ENCODE assay signal across 15 cellular contexts in genomic region chr6:24982231-24982630, GRCh38. TPM values are rescaled to one million over a fixed set of nuclear protein-coding genes. Genes with fewer than 3 reads are reported as not detected.
DNase-seq lines count a peak whose midpoint lies in the region; ATAC-seq and TF ChIP-seq lines count a peak whose summit lies in the region.
"Had no signal": no experiment of that assay in that cellular context is flagged by ENCODE, and none has a peak within 500 bp of the region (broad histone marks: within the 10 kb centered on the region; RNA-seq: fewer than 3 reads in every experiment).

No MANE protein-coding gene starts in this region.

- no peak for DNase-seq in activated CD8-positive, alpha-beta T cell treated with anti-CD3 and anti-CD28 coated beads for 36 hours
- DNase-seq in activated CD8-positive, alpha-beta T cell treated with anti-CD3 and anti-CD28 coated beads, Interleukin-2, amount 10 ng/mL, durations not matched to agents 7 days and 5 days = no peak
- DNase-seq in T-cell (no peak), foreskin melanocyte (peak; percentile 56), type B pancreatic cell (ENCODE audit: extremely low spot score, unreplicated experiment) (no peak), PC-3 (no peak)
- no peak for DNase-seq in T-helper 2 cell treated with Interferon-gamma antibody and Interleukin-4, amounts not matched to agents 5 μg/mL and 100 μg/mL, for 36 hours (ENCODE audit: low spot score)
- DNase-seq: activated naive CD4-positive, alpha-beta T cell treated with anti-CD3 and anti-CD28 coated beads for 36 hours; NCI-H146; NCI-H69 had no signal

- H3K4me1 Mint-ChIP-seq in activated CD8-positive, alpha-beta T cell treated with anti-CD3 and anti-CD28 coated beads for 36 hours (ENCODE audit: low read depth) = peaks cover 53% of the 10 kb centered on the region
- H3K4me1 Mint-ChIP-seq in activated CD8-positive, alpha-beta T cell treated with anti-CD3 and anti-CD28 coated beads, Interleukin-2, amount 10 ng/mL, durations not matched to agents 7 days and 5 days (ENCODE audit: low read depth) = peaks cover 20% of the 10 kb centered on the region
- peaks cover 76 to 82% (median 79%) of the 10 kb centered on the region in 3 donors for H3K4me1 Mint-ChIP-seq in T-cell
- H3K4me1 Mint-ChIP-seq in type B pancreatic cell (ENCODE audit: unreplicated experiment) = peaks cover 31% of the 10 kb centered on the region
- H3K4me1 Mint-ChIP-seq in T-helper 2 cell treated with Interferon-gamma antibody and Interleukin-4, amounts not matched to agents 5 μg/mL and 100 μg/mL, for 36 hours (ENCODE audit: low read depth) = peaks cover 36% of the 10 kb centered on the region

- no peaks in the 10 kb centered on the region for H4K20me1 ChIP-seq in PC-3 (ENCODE audit: low read length)

- BruUV-seq in PC-3 (replicated peaks; lab: Mats Ljungman, UMichigan) = no TSS peak

- peak; percentile 41 for ATAC-seq in activated CD8-positive, alpha-beta T cell treated with anti-CD3 and anti-CD28 coated beads for 36 hours
- no peak for ATAC-seq in activated CD8-positive, alpha-beta T cell treated with anti-CD3 and anti-CD28 coated beads, Interleukin-2, amount 10 ng/mL, durations not matched to agents 7 days and 5 days
- no peak for ATAC-seq in T-cell (replicated peaks in 1 of 4)
- no peak for ATAC-seq in PC-3
- ATAC-seq in GM21825 (IDR thresholded peaks at IDR 0.05; ENCODE audit: unreplicated experiment) = no peak

- no peaks in the 10 kb centered on the region for H3F3A ChIP-seq in PC-3 (ENCODE audit: low read length, unreplicated experiment)

- peaks cover 2% of the 10 kb centered on the region for H3K9me3 Mint-ChIP-seq in activated CD8-positive, alpha-beta T cell treated with anti-CD3 and anti-CD28 coated beads for 36 hours
- peaks cover 12% of the 10 kb centered on the region for H3K9me3 Mint-ChIP-seq in activated CD8-positive, alpha-beta T cell treated with anti-CD3 and anti-CD28 coated beads, Interleukin-2, amount 10 ng/mL, durations not matched to agents 7 days and 5 days (ENCODE audit: insufficient read depth)
- peaks cover 0 to 5% (median 0%) of the 10 kb centered on the region in 3 donors for H3K9me3 Mint-ChIP-seq in T-cell
- peaks cover 5% of the 10 kb centered on the region for H3K9me3 Mint-ChIP-seq in type B pancreatic cell
- H3K9me3 Mint-ChIP-seq in T-helper 2 cell treated with Interferon-gamma antibody and Interleukin-4, amounts not matched to agents 5 μg/mL and 100 μg/mL, for 36 hours = peaks cover 10% of the 10 kb centered on the region
- H3K9me3 Mint-ChIP-seq: activated naive CD4-positive, alpha-beta T cell treated with anti-CD3 and anti-CD28 coated beads for 36 hours; central memory CD8-positive, alpha-beta T cell; IgD-negative memory B cell had no signal

- H3K4me1 ChIP-seq in PC-3 (ENCODE audit: insufficient read depth, low read length) = no peaks in the 10 kb centered on the region

- POLR2A ChIA-PET in activated CD8-positive, alpha-beta T cell treated with anti-CD3 and anti-CD28 coated beads for 36 hours (lab: Charles Lee) = interaction anchor here (0.9 to 3.3 kb wide), 6 partner anchors 8 to 115 kb away, joined by 3 to 18 read pairs (median 4); no protein-coding TSS in a partner anchor
- POLR2A ChIA-PET in activated CD8-positive, alpha-beta T cell treated with anti-CD3 and anti-CD28 coated beads, Interleukin-2, amount 10 ng/mL, durations not matched to agents 7 days and 5 days (lab: Charles Lee) = interaction anchor here (1.1 kb wide), 1 partner anchor 9 kb away, joined by 3 read pairs; no protein-coding TSS in a partner anchor
- POLR2A ChIA-PET in T-cell (lab: Charles Lee) (interaction anchor here (0.5 to 0.7 kb wide), 3 partner anchors 22 to 146 kb away, joined by 3 to 6 read pairs (median 3); no protein-coding TSS in a partner anchor), PC-3 (lab: Charles Lee; ENCODE audit: unreplicated experiment) (no interaction called here)

- intact Hi-C loops in activated CD8-positive, alpha-beta T cell treated with anti-CD3 and anti-CD28 coated beads for 36 hours (cut with micrococcal nuclease) = no loop called here
- intact Hi-C loops in PC-3 (cut with micrococcal nuclease) = no loop called here

- H3K4me2 ChIP-seq in PC-3 (ENCODE audit: low read length) = no peak overlapping the region

- no peak for TF ChIP-seq CTCF in activated CD8-positive, alpha-beta T cell treated with anti-CD3 and anti-CD28 coated beads for 36 hours (IDR thresholded peaks at IDR 0.05)
- no peak for TF ChIP-seq CTCF in type B pancreatic cell (conservative IDR thresholded peaks at IDR 0.05)
- no peak for TF ChIP-seq CTCF in PC-3 (conservative IDR thresholded peaks at IDR 0.05; ENCODE audit: low read depth, low read length)

- H3K9me2 ChIP-seq in PC-3 (replicated peaks; ENCODE audit: low read length) = no peaks in the 10 kb centered on the region

- H3K9me3 ChIP-seq in PC-3 (ENCODE audit: low read length) = no peaks in the 10 kb centered on the region

- H3K4me3 ChIP-seq in PC-3 (ENCODE audit: low read length) = no peak overlapping the region
- H3K4me3 ChIP-seq: lung had no signal

- H3K27ac Mint-ChIP-seq in activated CD8-positive, alpha-beta T cell treated with anti-CD3 and anti-CD28 coated beads for 36 hours = no peak overlapping the region
- no peak overlapping the region for H3K27ac Mint-ChIP-seq in activated CD8-positive, alpha-beta T cell treated with anti-CD3 and anti-CD28 coated beads, Interleukin-2, amount 10 ng/mL, durations not matched to agents 7 days and 5 days
- H3K27ac Mint-ChIP-seq in T-cell (peak overlapping the region; percentile 23 to 60), type B pancreatic cell (peak overlapping the region; percentile 43)
- H3K27ac Mint-ChIP-seq in T-helper 2 cell treated with Interferon-gamma antibody and Interleukin-4, amounts not matched to agents 5 μg/mL and 100 μg/mL, for 36 hours = no peak overlapping the region
- H3K27ac Mint-ChIP-seq: activated naive CD4-positive, alpha-beta T cell treated with anti-CD3 and anti-CD28 coated beads for 36 hours; IgD-negative memory B cell had no signal

- H3K79me2 ChIP-seq in PC-3 (ENCODE audit: low read length) = no peaks in the 10 kb centered on the region

- no peak overlapping the region for H3K4me3 Mint-ChIP-seq in activated CD8-positive, alpha-beta T cell treated with anti-CD3 and anti-CD28 coated beads for 36 hours
- no peak overlapping the region for H3K4me3 Mint-ChIP-seq in activated CD8-positive, alpha-beta T cell treated with anti-CD3 and anti-CD28 coated beads, Interleukin-2, amount 10 ng/mL, durations not matched to agents 7 days and 5 days
- H3K4me3 Mint-ChIP-seq in T-cell = no peak overlapping the region
- H3K4me3 Mint-ChIP-seq in type B pancreatic cell = no peak overlapping the region
- no peak overlapping the region for H3K4me3 Mint-ChIP-seq in T-helper 2 cell treated with Interferon-gamma antibody and Interleukin-4, amounts not matched to agents 5 μg/mL and 100 μg/mL, for 36 hours
- H3K4me3 Mint-ChIP-seq: activated naive CD4-positive, alpha-beta T cell treated with anti-CD3 and anti-CD28 coated beads for 36 hours; central memory CD8-positive, alpha-beta T cell; IgD-negative memory B cell had no signal

- no peak overlapping the region for H3K27ac ChIP-seq in PC-3 (ENCODE audit: low read length)

- H3K9ac ChIP-seq in PC-3 (ENCODE audit: low read length) = no peak overlapping the region

- H2AFZ ChIP-seq in PC-3 (ENCODE audit: low read length) = no peak overlapping the region

- no peaks in the 10 kb centered on the region for H3K27me3 Mint-ChIP-seq in activated CD8-positive, alpha-beta T cell treated with anti-CD3 and anti-CD28 coated beads for 36 hours
- no peaks in the 10 kb centered on the region for H3K27me3 Mint-ChIP-seq in activated CD8-positive, alpha-beta T cell treated with anti-CD3 and anti-CD28 coated beads, Interleukin-2, amount 10 ng/mL, durations not matched to agents 7 days and 5 days (ENCODE audit: low read depth)
- H3K27me3 Mint-ChIP-seq in T-cell (no peaks in the 10 kb centered on the region), type B pancreatic cell (no peaks in the 10 kb centered on the region)
- H3K27me3 Mint-ChIP-seq in T-helper 2 cell treated with Interferon-gamma antibody and Interleukin-4, amounts not matched to agents 5 μg/mL and 100 μg/mL, for 36 hours (ENCODE audit: low read depth) = no peaks in the 10 kb centered on the region
- H3K27me3 Mint-ChIP-seq: central memory CD8-positive, alpha-beta T cell; IgD-negative memory B cell had no signal

- CTCF ChIA-PET in activated CD8-positive, alpha-beta T cell treated with anti-CD3 and anti-CD28 coated beads for 36 hours (lab: Charles Lee) = interaction anchor here (1.2 to 7.5 kb wide), 6 partner anchors 10 to 89 kb away, joined by 5 to 101 read pairs (median 8); partner anchors contain the start of gene RIPOR2
- CTCF ChIA-PET in activated CD8-positive, alpha-beta T cell treated with anti-CD3 and anti-CD28 coated beads, Interleukin-2, amount 10 ng/mL, durations not matched to agents 7 days and 5 days (lab: Charles Lee) = interaction anchor here (1.3 to 7.2 kb wide), 5 partner anchors 9 to 126 kb away, joined by 3 to 55 read pairs (median 4); no protein-coding TSS in a partner anchor
- CTCF ChIA-PET in T-cell (lab: Charles Lee) = interaction anchor here in 1 of 2 donors (1.2 to 1.5 kb wide), 2 partner anchors 8 to 9 kb away, joined by 4 to 11 read pairs; no protein-coding TSS in a partner anchor
- CTCF ChIA-PET in PC-3 (lab: Charles Lee) = no interaction called here

- H3K36me3 ChIP-seq in PC-3 (ENCODE audit: low read depth, low read length) = no peaks in the 10 kb centered on the region

- peaks cover 7% of the 10 kb centered on the region for H3K36me3 Mint-ChIP-seq in activated CD8-positive, alpha-beta T cell treated with anti-CD3 and anti-CD28 coated beads for 36 hours (ENCODE audit: low read depth)
- peaks cover 35% of the 10 kb centered on the region for H3K36me3 Mint-ChIP-seq in activated CD8-positive, alpha-beta T cell treated with anti-CD3 and anti-CD28 coated beads, Interleukin-2, amount 10 ng/mL, durations not matched to agents 7 days and 5 days (ENCODE audit: low read depth)
- H3K36me3 Mint-ChIP-seq in T-cell = peaks cover 23% of the 10 kb centered on the region
- H3K36me3 Mint-ChIP-seq in type B pancreatic cell = no peaks in the 10 kb centered on the region
- peaks cover 13% of the 10 kb centered on the region for H3K36me3 Mint-ChIP-seq in T-helper 2 cell treated with Interferon-gamma antibody and Interleukin-4, amounts not matched to agents 5 μg/mL and 100 μg/mL, for 36 hours (ENCODE audit: low read depth)

- H3K27me3 ChIP-seq in PC-3 (ENCODE audit: low read length) = no peaks in the 10 kb centered on the region

RNA-seq across cellular contexts. Expression of gene RIPOR2, which starts 46.5 kb away (rescaled TPM):
- total RNA-seq in activated CD8-positive, alpha-beta T cell treated with anti-CD3 and anti-CD28 coated beads for 36 hours = 10 to 100 TPM; 88.3 to 96.3 TPM
- 100 to 1,000 TPM; 154 to 156 TPM for total RNA-seq in activated CD8-positive, alpha-beta T cell treated with anti-CD3 and anti-CD28 coated beads, Interleukin-2, amount 10 ng/mL, durations not matched to agents 7 days and 5 days
- total RNA-seq in T-cell = 100 to 1,000 TPM; 381 to 480 (median 441) TPM
- 2.1 and 4.2 TPM in 2 replicates for total RNA-seq in type B pancreatic cell (ENCODE audit: low replicate concordance)
- total RNA-seq in PC-3 (2014; rRNA removed) = 0.44 and 0.52 TPM in 2 replicates
- total RNA-seq: A172 had no signal

Comparison
In these comparisons a context has a peak if more than half of its experiments do, and no peak if none do; other contexts are left out.
1. H3K27ac Mint-ChIP-seq: peak in T-cell (2 of 2) and type B pancreatic cell (single experiment); none in activated CD8-positive, alpha-beta T cell treated with anti-CD3 and anti-CD28 coated beads for 36 hours (single experiment), activated CD8-positive, alpha-beta T cell treated with anti-CD3 and anti-CD28 coated beads, Interleukin-2, amount 10 ng/mL, durations not matched to agents 7 days and 5 days (single experiment) and T-helper 2 cell treated with Interferon-gamma antibody and Interleukin-4, amounts not matched to agents 5 μg/mL and 100 μg/mL, for 36 hours (single experiment).
2. RNA of gene RIPOR2, which starts 46.5 kb away (total RNA-seq): 381 to 480 TPM in T-cell, 154 to 156 TPM in activated CD8-positive, alpha-beta T cell treated with anti-CD3 and anti-CD28 coated beads, Interleukin-2, amount 10 ng/mL, durations not matched to agents 7 days and 5 days and 88.3 to 96.3 TPM in activated CD8-positive, alpha-beta T cell treated with anti-CD3 and anti-CD28 coated beads for 36 hours; 2.1 to 4.2 TPM in type B pancreatic cell and 0.44 to 0.52 TPM in PC-3; every median in the first group is over 10 times any median in the second.